In the genomic region with DNA sequence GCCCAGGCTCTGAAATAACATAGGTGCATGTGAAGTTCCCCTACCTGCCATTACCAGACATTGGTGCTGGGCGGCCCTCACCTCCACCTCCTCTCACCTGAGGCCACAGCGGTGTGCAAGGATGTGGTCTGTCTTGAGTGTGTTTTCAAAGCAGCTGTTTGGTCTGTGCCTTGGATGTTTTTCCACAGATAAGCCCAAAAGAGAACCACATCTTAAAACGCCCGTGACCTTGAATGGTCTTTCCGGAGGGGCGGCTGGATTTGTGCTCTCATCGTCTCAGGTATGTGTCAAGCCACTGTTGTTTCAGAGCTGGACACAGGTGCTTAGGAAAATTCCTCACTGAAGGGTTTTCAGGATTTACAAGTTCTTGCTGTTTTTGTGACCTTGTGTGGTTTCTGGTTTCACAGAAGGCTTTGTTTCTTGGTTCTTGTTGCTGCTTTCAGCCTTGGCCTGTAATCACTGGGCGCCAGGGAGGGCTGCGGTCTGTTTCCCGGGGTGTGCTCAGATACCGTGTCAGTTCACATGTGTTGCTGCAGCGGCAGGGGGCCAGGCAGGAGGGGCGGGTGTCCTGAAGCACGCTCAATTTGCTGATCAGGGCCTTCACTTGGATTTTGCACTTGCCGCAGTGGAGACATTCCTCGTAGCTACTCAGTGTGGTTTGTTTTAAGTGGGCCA, we compare ENCODE assay signal across 8 cellular contexts.
DNase-seq lines count a peak whose midpoint lies in the region; ATAC-seq and TF ChIP-seq lines count a peak whose summit lies in the region.

No MANE protein-coding gene starts in this region.

- no peak overlapping the region for H3K4me3 ChIP-seq in HFF-Myc (replicated peaks; ENCODE audit: low read depth, low read length)
- no peak overlapping the region for H3K4me3 ChIP-seq in skeletal muscle tissue (ENCODE audit: low read length in 3 of 3)
- H3K4me3 ChIP-seq in OCI-LY7 (ENCODE audit: low read depth, low read length, poor library complexity, severe bottlenecking): no peak overlapping the region

- peak overlapping the region in 1 of 3 donors; percentile 14 for H3K9ac ChIP-seq in skeletal muscle tissue (ENCODE audit: low read depth in 1 of 3, low read length in 3 of 3)

- BruUV-seq in OCI-LY7 (replicated peaks; lab: Mats Ljungman, UMichigan): no TSS peak

- H2AFZ ChIP-seq in OCI-LY7 (ENCODE audit: low read length): no peak overlapping the region

- H4K20me1 ChIP-seq in OCI-LY7 (ENCODE audit: insufficient read depth, low read length): peaks cover 4% of the 10 kb centered on the region

- TF ChIP-seq CTCF in GM10248 (IDR thresholded peaks at IDR 0.05; ENCODE audit: control extremely low read depth, extremely low read depth, low read depth, missing control alignments) (no peak), HFF-Myc (IDR thresholded peaks at IDR 0.05; ENCODE audit: low read depth, low read length, missing control alignments) (no peak), RWPE1 (conservative IDR thresholded peaks at IDR 0.05; ENCODE audit: low read depth) (no peak), OCI-LY7 (conservative IDR thresholded peaks at IDR 0.05; ENCODE audit: low read length) (no peak)

- H3K27ac ChIP-seq in RWPE1 (peak overlapping the region; percentile 93), skeletal muscle tissue (ENCODE audit: low read depth, low read length) (peak overlapping the region; percentile 22), OCI-LY7 (ENCODE audit: low read depth, low read length, poor library complexity, severe bottlenecking) (no peak overlapping the region)

- CTCF ChIA-PET in GM10248 (lab: Yijun Ruan, JAX): interaction anchor here (0.9 to 5.8 kb wide), 3 partner anchors 58 to 296 kb away, joined by 3 to 36 read pairs (median 3); no protein-coding TSS in a partner anchor
- CTCF ChIA-PET in RWPE1 (lab: Yijun Ruan, JAX): interaction anchor here (0.7 kb wide), 1 partner anchor 128 kb away, joined by 3 read pairs; no protein-coding TSS in a partner anchor
- CTCF ChIA-PET in OCI-LY7 (lab: Charles Lee; ENCODE audit: unreplicated experiment): no interaction called here

- intact Hi-C loops in OCI-LY7 (cut with micrococcal nuclease; ENCODE audit: unreplicated experiment): loop anchor here (10.0 kb wide), 1 partner anchor 262 kb away; no protein-coding TSS in a partner anchor

- DNase-seq in GM10248 (ENCODE audit: extremely low spot score) (peak; percentile 45), HFF-Myc (ENCODE audit: extremely low read depth, low read depth) (peak; percentile 26), RWPE1 (ENCODE audit: low spot score) (no peak), fibroblast of peridontal ligament (ENCODE audit: extremely low read depth) (peak; percentile 83), OCI-LY7 (ENCODE audit: low spot score) (no peak)

- H3K9me3 ChIP-seq in skeletal muscle tissue (ENCODE audit: control insufficient read depth in 3 of 3, low read length in 3 of 3) (no peaks in the 10 kb centered on the region), OCI-LY7 (ENCODE audit: low read length) (no peaks in the 10 kb centered on the region)

- H3K36me3 ChIP-seq in skeletal muscle tissue (ENCODE audit: control insufficient read depth in 3 of 3, insufficient read depth in 3 of 3, low read length in 3 of 3): no peaks in the 10 kb centered on the region
- no peaks in the 10 kb centered on the region for H3K36me3 ChIP-seq in OCI-LY7 (ENCODE audit: insufficient read depth, low read length)

- ATAC-seq in GM21526 (IDR thresholded peaks at IDR 0.05; ENCODE audit: low FRiP score, unreplicated experiment): no peak
- no peak for ATAC-seq in GM21528 (IDR thresholded peaks at IDR 0.05; ENCODE audit: low FRiP score, unreplicated experiment)

- H3K4me2 ChIP-seq in OCI-LY7 (ENCODE audit: low read length): no peak overlapping the region

- no peaks in the 10 kb centered on the region for H3K27me3 ChIP-seq in skeletal muscle tissue (ENCODE audit: control insufficient read depth in 3 of 3, insufficient read depth in 3 of 3, low read length in 3 of 3)

- POLR2A ChIA-PET in GM10248 (lab: Yijun Ruan, JAX): no interaction called here
- POLR2A ChIA-PET in RWPE1 (lab: Yijun Ruan, JAX; ENCODE audit: low non-redundant PET): no interaction called here
- POLR2A ChIA-PET in OCI-LY7 (lab: Charles Lee): no interaction called here

- no peaks in the 10 kb centered on the region for H3K9me2 ChIP-seq in OCI-LY7 (ENCODE audit: insufficient read depth, low read length)

- H3K79me2 ChIP-seq in OCI-LY7 (ENCODE audit: insufficient read depth, low read depth, low read length): no peaks in the 10 kb centered on the region

- H3K4me1 ChIP-seq in skeletal muscle tissue (ENCODE audit: control insufficient read depth in 3 of 3, insufficient read depth in 3 of 3, low read length in 3 of 3) (peaks cover 10 to 13% (median 11%) of the 10 kb centered on the region in 3 donors), OCI-LY7 (ENCODE audit: insufficient read depth, low read length, poor library complexity, severe bottlenecking) (no peaks in the 10 kb centered on the region)

Comparison
In these comparisons a context has a peak if more than half of its experiments do, and no peak if none do; other contexts are left out.
1. DNase-seq: peak in GM10248 (single experiment), HFF-Myc (single experiment) and fibroblast of peridontal ligament (single experiment); none in RWPE1 (single experiment) and OCI-LY7 (single experiment).